ENCODE assay signal across 8 cellular contexts in genomic region chr7:72879079-72879736, GRCh38. TPM values are rescaled to one million over a fixed set of nuclear protein-coding genes. Genes with fewer than 3 reads are reported as not detected.
DNase-seq lines count a peak whose midpoint lies in the region; ATAC-seq and TF ChIP-seq lines count a peak whose summit lies in the region.
"Not testable (repeated sequence)": the region's sequence is repeated elsewhere in the genome, so short reads cannot be mapped to it uniquely, and the experiment has no call there.

No MANE protein-coding gene starts in this region.

- POLR2A ChIA-PET in CD4-positive, alpha-beta T cell (lab: Charles Lee): interaction anchor here (0.6 to 0.9 kb wide), 2 partner anchors 50 to 54 kb away, joined by 3 to 7 read pairs; no protein-coding TSS in a partner anchor
- POLR2A ChIA-PET in activated CD4-positive, alpha-beta memory T cell treated with anti-CD3 and anti-CD28 coated beads for 36 hours (lab: Charles Lee): not testable (repeated sequence)

- H3K36me3 Mint-ChIP-seq in CD4-positive, alpha-beta T cell (ENCODE audit: low read depth): peaks cover 24% of the 10 kb centered on the region
- peaks cover 14% of the 10 kb centered on the region for H3K36me3 Mint-ChIP-seq in activated CD4-positive, alpha-beta memory T cell treated with anti-CD3 and anti-CD28 coated beads for 36 hours

- peak overlapping the region; percentile 98 for H3K4me3 Mint-ChIP-seq in CD4-positive, alpha-beta T cell
- H3K4me3 Mint-ChIP-seq in activated CD4-positive, alpha-beta memory T cell treated with anti-CD3 and anti-CD28 coated beads for 36 hours: peak overlapping the region; percentile 97

- CTCF ChIA-PET in CD4-positive, alpha-beta T cell (lab: Charles Lee); activated CD4-positive, alpha-beta memory T cell treated with anti-CD3 and anti-CD28 coated beads for 36 hours (lab: Charles Lee): not testable (repeated sequence)

- H3K4me1 ChIP-seq in right lobe of liver: not testable (repeated sequence)

- peak overlapping the region; percentile 92 for H3K27ac Mint-ChIP-seq in CD4-positive, alpha-beta T cell
- peak overlapping the region; percentile 94 for H3K27ac Mint-ChIP-seq in activated CD4-positive, alpha-beta memory T cell treated with anti-CD3 and anti-CD28 coated beads for 36 hours

- H3K27me3 Mint-ChIP-seq in CD4-positive, alpha-beta T cell; activated CD4-positive, alpha-beta memory T cell treated with anti-CD3 and anti-CD28 coated beads for 36 hours: not testable (repeated sequence)

- intact Hi-C loops in CD4-positive, alpha-beta T cell (cut with DNase I, micrococcal nuclease); right lobe of liver (cut with DNase I): not testable (repeated sequence)
- intact Hi-C loops in activated CD4-positive, alpha-beta memory T cell treated with anti-CD3 and anti-CD28 coated beads for 36 hours (cut with micrococcal nuclease): loop anchor here (2.0 kb wide), 1 partner anchor 50 kb away; the partner anchor contains the start of gene TYW1B
- intact Hi-C loops in dorsolateral prefrontal cortex (cut with DNase I): loop anchor here in 1 of 2 donors (2.0 kb wide), 1 partner anchor 50 kb away; the partner anchor contains the start of gene TYW1B

- 0% methylated on average over 11 of the region's 59 CpGs for WGBS in right lobe of liver (ENCODE audit: insufficient coverage, low coverage, low lambda C conversion rate, missing lambda C conversion rate)

- peaks cover 12% of the 10 kb centered on the region for H3K4me1 Mint-ChIP-seq in CD4-positive, alpha-beta T cell (ENCODE audit: low read depth)
- H3K4me1 Mint-ChIP-seq in activated CD4-positive, alpha-beta memory T cell treated with anti-CD3 and anti-CD28 coated beads for 36 hours (ENCODE audit: low read depth): peaks cover 12% of the 10 kb centered on the region

- peak overlapping the region; percentile 56 for H3K27ac ChIP-seq in CD4-positive, alpha-beta T cell (ENCODE audit: low read depth, low read length)
- H3K27ac ChIP-seq in dorsolateral prefrontal cortex: peak overlapping the region in 56 of 59 donors; percentile 2 to 93 (median 78)
- peak overlapping the region; percentile 84 to 96 (median 92) for H3K27ac ChIP-seq in right lobe of liver

- not testable (repeated sequence) for H3K9me3 Mint-ChIP-seq in CD4-positive, alpha-beta T cell; activated CD4-positive, alpha-beta memory T cell treated with anti-CD3 and anti-CD28 coated beads for 36 hours

- H3K27me3 ChIP-seq in CD4-positive, alpha-beta T cell (ENCODE audit: control insufficient read depth, insufficient read depth, low read length); dorsolateral prefrontal cortex; right lobe of liver: not testable (repeated sequence)

- H3K4me3 ChIP-seq in dorsolateral prefrontal cortex (peak overlapping the region; percentile 48 to 90 (median 76)), right lobe of liver (peak overlapping the region; percentile 71 to 83 (median 74))

- not testable (repeated sequence) for H3K36me3 ChIP-seq in right lobe of liver

- peak; percentile 75 for TF ChIP-seq POLR2A in right lobe of liver (IDR thresholded peaks at IDR 0.05)

- peak; percentile 44 to 71 (median 62) for DNase-seq in CD4-positive, alpha-beta T cell
- DNase-seq in NCI-H82 treated with DMSO at 0.1 percent for 48 hours (lab: John Stamatoyannopoulos, UW; ENCODE audit: unreplicated experiment) (peak; percentile 68), dorsolateral prefrontal cortex (peak; percentile 57 to 89 (median 83)), right lobe of liver (peak; percentile 87 to 92 (median 91))
- DNase-seq in activated CD4-positive, alpha-beta memory T cell treated with anti-CD3 and anti-CD28 coated beads for 36 hours: peak; percentile 88
- DNase-seq in stimulated activated CD4-positive, alpha-beta T cell treated with anti-CD3 and anti-CD28 coated beads, Interleukin-2, amount 100 ng/mL, for 48 hours: peak; percentile 62 to 64

- TF ChIP-seq CTCF in CD4-positive, alpha-beta T cell (IDR thresholded peaks at IDR 0.05); right lobe of liver (IDR thresholded peaks at IDR 0.05): not testable (repeated sequence)
- TF ChIP-seq CTCF in dorsolateral prefrontal cortex (IDR thresholded peaks at IDR 0.05 in 54 of 56, conservative IDR thresholded peaks at IDR 0.05 in 2 of 56; ENCODE audit: low read depth in 1 of 56, partially characterized antibody in 56 of 56): peak in 24 of 56 donors; percentile 8 to 48 (median 24)

- peak; percentile 98 for ATAC-seq in CD4-positive, alpha-beta T cell (ENCODE audit: poor library complexity)
- ATAC-seq in GM19438 (IDR thresholded peaks at IDR 0.05; ENCODE audit: low read depth, unreplicated experiment): peak; percentile 100
- peak; percentile 96 for ATAC-seq in HG03558 (IDR thresholded peaks at IDR 0.05; ENCODE audit: extremely low read depth, unreplicated experiment)
- peak; percentile 99 to 100 (median 100) for ATAC-seq in right lobe of liver

- not testable (repeated sequence) for H3K9me3 ChIP-seq in CD4-positive, alpha-beta T cell (ENCODE audit: control insufficient read depth, low read length); right lobe of liver

RNA-seq across cellular contexts. Expression of gene POM121, which starts 45.7 kb away (rescaled TPM):
- 10 to 100 TPM; 66.2 to 67.9 TPM for total RNA-seq in CD4-positive, alpha-beta T cell
- 10 to 100 TPM; 46.4 to 49.5 TPM for total RNA-seq in activated CD4-positive, alpha-beta memory T cell treated with anti-CD3 and anti-CD28 coated beads for 36 hours
- total RNA-seq in dorsolateral prefrontal cortex (10 to 100 TPM; 34.1 to 60.4 (median 45.0) TPM), right lobe of liver (10 to 100 TPM; 14.2 to 19.0 (median 16.6) TPM)

RNA-seq across cellular contexts. Expression of gene TYW1B, which starts 51.2 kb away (rescaled TPM):
- total RNA-seq in CD4-positive, alpha-beta T cell: 1 to 10 TPM; 3.6 to 4.0 TPM
- 1 to 10 TPM; 2.9 to 3.8 TPM for total RNA-seq in activated CD4-positive, alpha-beta memory T cell treated with anti-CD3 and anti-CD28 coated beads for 36 hours
- total RNA-seq in dorsolateral prefrontal cortex (10 to 100 TPM in 2 of 120 experiments, 1 to 10 TPM in 118; 2.8 to 10.4 (median 5.9) TPM), right lobe of liver (10 to 100 TPM in 1 of 6 experiments, 1 to 10 TPM in 5; 1.2 to 10.1 (median 2.5) TPM)

Comparison
In these comparisons a context has a peak if more than half of its experiments do, and no peak if none do; other contexts are left out.
1. Peak in every context shown above with its lines: DNase-seq, ATAC-seq, H3K4me3 ChIP-seq and H3K27ac ChIP-seq.